Comparison of ENCODE assay signal across 9 cellular contexts in genomic region chr9:93958121-93958874, GRCh38.
DNase-seq lines count a peak whose midpoint lies in the region; ATAC-seq and TF ChIP-seq lines count a peak whose summit lies in the region.
"Had no signal": no experiment of that assay in that cellular context is flagged by ENCODE, and none has a peak within 500 bp of the region (broad histone marks: within the 10 kb centered on the region; RNA-seq: fewer than 3 reads in every experiment).

No MANE protein-coding gene starts in this region.

- H3K4me3 Mint-ChIP-seq in stimulated activated memory B cell treated with anti-CD40 and anti-IgM and Interleukin-4, amounts not matched to agents 10 μg/mL and 1 μg/mL and 100 μg/mL, for 72 hours: peak overlapping the region; percentile 89

- no peaks in the 10 kb centered on the region for H3K9me3 Mint-ChIP-seq in stimulated activated memory B cell treated with anti-CD40 and anti-IgM and Interleukin-4, amounts not matched to agents 10 μg/mL and 1 μg/mL and 100 μg/mL, for 72 hours

- no peak for ATAC-seq in stimulated activated memory B cell treated with anti-CD40 and anti-IgM and Interleukin-4, amounts not matched to agents 10 μg/mL and 1 μg/mL and 100 μg/mL, for 72 hours
- ATAC-seq in GM21447 (IDR thresholded peaks at IDR 0.05; ENCODE audit: unreplicated experiment): no peak
- no peak for ATAC-seq in HG03565 (IDR thresholded peaks at IDR 0.05; ENCODE audit: unreplicated experiment)
- ATAC-seq: K562 had no signal

- H3K27me3 ChIP-seq in SU-DHL-6 (ENCODE audit: low read length): no peaks in the 10 kb centered on the region
- peaks cover 98% of the 10 kb centered on the region for H3K27me3 ChIP-seq in iPS-20b (ENCODE audit: insufficient read depth, low read length)

- H3K9me2 ChIP-seq in SU-DHL-6 (replicated peaks; ENCODE audit: insufficient read depth, low read length): no peaks in the 10 kb centered on the region

- no peaks in the 10 kb centered on the region for H3K36me3 ChIP-seq in SU-DHL-6 (ENCODE audit: low read length)
- no peaks in the 10 kb centered on the region for H3K36me3 ChIP-seq in iPS-20b (ENCODE audit: insufficient read depth, low read depth, low read length)

- H3K4me1 Mint-ChIP-seq in stimulated activated memory B cell treated with anti-CD40 and anti-IgM and Interleukin-4, amounts not matched to agents 10 μg/mL and 1 μg/mL and 100 μg/mL, for 72 hours: peaks cover 67% of the 10 kb centered on the region

- H3K27ac ChIP-seq in SU-DHL-6 (ENCODE audit: low read depth, low read length) (no peak overlapping the region), iPS-20b (ENCODE audit: low read length) (no peak overlapping the region)

- H3K4me3 ChIP-seq in SU-DHL-6 (ENCODE audit: insufficient read depth, low read length, poor library complexity, severe bottlenecking): no peak overlapping the region
- peak overlapping the region; percentile 51; the same call in 1 of the 2 replicates for H3K4me3 ChIP-seq in iPS-20b (ENCODE audit: low read length)
- H3K4me3 ChIP-seq: K562 had no signal

- H3K36me3 Mint-ChIP-seq in stimulated activated memory B cell treated with anti-CD40 and anti-IgM and Interleukin-4, amounts not matched to agents 10 μg/mL and 1 μg/mL and 100 μg/mL, for 72 hours: peaks cover 6% of the 10 kb centered on the region

- H3K27ac Mint-ChIP-seq in stimulated activated memory B cell treated with anti-CD40 and anti-IgM and Interleukin-4, amounts not matched to agents 10 μg/mL and 1 μg/mL and 100 μg/mL, for 72 hours: peak overlapping the region; percentile 81

- peak; percentile 62 for DNase-seq in activated CD8-positive, alpha-beta memory T cell treated with anti-CD3 and anti-CD28 coated beads for 24 hours
- DNase-seq in activated CD8-positive, alpha-beta memory T cell treated with anti-CD3 and anti-CD28 coated beads, Interleukin-2, amount 50 U/mL, for 4 hours: no peak
- no peak for DNase-seq in COLO668 (lab: John Stamatoyannopoulos, UW; ENCODE audit: unreplicated experiment)

- H3K9ac ChIP-seq in SU-DHL-6 (ENCODE audit: low read length) (no peak overlapping the region), iPS-20b (ENCODE audit: low read depth, low read length) (no peak overlapping the region)

- no peak for TF ChIP-seq CTCF in SU-DHL-6 (IDR thresholded peaks at IDR 0.05; ENCODE audit: insufficient read depth, low read length, poor library complexity, severe bottlenecking)

- no peaks in the 10 kb centered on the region for H4K20me1 ChIP-seq in SU-DHL-6 (ENCODE audit: low read depth, low read length)

- no peaks in the 10 kb centered on the region for H3F3A ChIP-seq in SU-DHL-6 (ENCODE audit: insufficient read depth)

- H3K4me1 ChIP-seq in iPS-20b (ENCODE audit: insufficient read depth, low read length): no peaks in the 10 kb centered on the region; the same call in 1 of the 2 replicates

- H3K79me2 ChIP-seq in SU-DHL-6 (ENCODE audit: insufficient read depth, low read length): no peaks in the 10 kb centered on the region

- peak overlapping the region; percentile 26 for H3K4me2 ChIP-seq in SU-DHL-6 (ENCODE audit: low read depth, low read length, poor library complexity, severe bottlenecking)

- peaks cover 91% of the 10 kb centered on the region for H3K27me3 Mint-ChIP-seq in stimulated activated memory B cell treated with anti-CD40 and anti-IgM and Interleukin-4, amounts not matched to agents 10 μg/mL and 1 μg/mL and 100 μg/mL, for 72 hours

- no peak overlapping the region for H2AFZ ChIP-seq in SU-DHL-6 (ENCODE audit: low read depth, low read length, severe bottlenecking)

- H3K9me3 ChIP-seq in SU-DHL-6 (ENCODE audit: insufficient read depth, low read length) (no peaks in the 10 kb centered on the region), iPS-20b (ENCODE audit: insufficient read depth, low read depth, low read length) (peaks cover 3% of the 10 kb centered on the region; the same call in 1 of the 2 replicates)
